ENCODE assay signal across 24 cellular contexts in genomic region chr13:110491869-110492268, GRCh38.
"Had no signal": no experiment of that assay in that cellular context is flagged by ENCODE, and none has a peak within 500 bp of the region (broad histone marks: within the 10 kb centered on the region; RNA-seq: fewer than 3 reads in every experiment).

No MANE protein-coding gene starts in this region.

- H3K36me3 Mint-ChIP-seq: immature natural killer cell; naive thymus-derived CD4-positive, alpha-beta T cell had no signal

- H2AFZ ChIP-seq: neural progenitor cell had no signal

- H3K9me3 ChIP-seq: esophagus squamous epithelium, ovary, psoas muscle, thyroid gland had no signal

- ATAC-seq: effector memory CD8-positive, alpha-beta T cell; left ventricle myocardium superior had no signal

- H3K4me3 Mint-ChIP-seq: effector memory CD8-positive, alpha-beta T cell; immature natural killer cell; naive thymus-derived CD4-positive, alpha-beta T cell; nephron; neural progenitor cell; stimulated activated naive CD8-positive, alpha-beta T cell treated with anti-CD3 and anti-CD28 coated beads, Interleukin-15, amount 100 ng/mL, for 72 hours had no signal

- H3K4me2 ChIP-seq: neural progenitor cell had no signal

- H3K4me3 ChIP-seq: esophagus squamous epithelium, neural progenitor cell, ovary, psoas muscle, skin epidermis, thyroid gland had no signal

- H3K27ac Mint-ChIP-seq: effector memory CD8-positive, alpha-beta T cell; immature natural killer cell; naive thymus-derived CD4-positive, alpha-beta T cell; nephron; neural progenitor cell; stimulated activated naive CD8-positive, alpha-beta T cell treated with anti-CD3 and anti-CD28 coated beads, Interleukin-15, amount 100 ng/mL, for 72 hours had no signal

- H3K9ac ChIP-seq: neural progenitor cell had no signal

- H3K27me3 Mint-ChIP-seq: naive thymus-derived CD4-positive, alpha-beta T cell; stimulated activated naive CD8-positive, alpha-beta T cell treated with anti-CD3 and anti-CD28 coated beads, Interleukin-15, amount 100 ng/mL, for 72 hours had no signal

- H3K36me3 ChIP-seq: ovary had no signal

- H3K9me3 Mint-ChIP-seq: effector memory CD8-positive, alpha-beta T cell; immature natural killer cell; naive thymus-derived CD4-positive, alpha-beta T cell; nephron; neural progenitor cell; stimulated activated naive CD8-positive, alpha-beta T cell treated with anti-CD3 and anti-CD28 coated beads, Interleukin-15, amount 100 ng/mL, for 72 hours had no signal

- H3K27me3 ChIP-seq: esophagus squamous epithelium, neural progenitor cell, ovary, thyroid gland had no signal

- DNase-seq: cortex of kidney; effector memory CD8-positive, alpha-beta T cell; erythroblast; esophagus squamous epithelium; hypothalamus; immature natural killer cell; islet precursor cell; left ventricle myocardium superior; mesendoderm; midbrain; naive thymus-derived CD4-positive, alpha-beta T cell; nucleus accumbens; ovary; psoas muscle; right cardiac atrium; stimulated activated CD4-positive, alpha-beta T cell treated with anti-CD3 and anti-CD28 coated beads, Interleukin-15, amount 100 ng/mL, for 24 hours; stimulated activated CD4-positive, alpha-beta T cell treated with anti-CD3 and anti-CD28 coated beads, Interleukin-4, amount 100 ng/mL, for 1 hour; stimulated activated CD8-positive, alpha-beta memory T cell treated with anti-CD3 and anti-CD28 coated beads, Interleukin-4, amount 100 ng/mL, for 48 hours; stimulated activated naive CD4-positive, alpha-beta T cell; stimulated activated naive CD8-positive, alpha-beta T cell treated with anti-CD3 and anti-CD28 coated beads, Interleukin-15, amount 100 ng/mL, for 72 hours; thyroid gland had no signal

- H3K27ac ChIP-seq: esophagus squamous epithelium, neural progenitor cell, ovary, psoas muscle, skin epidermis, thyroid gland had no signal

- H3K4me1 Mint-ChIP-seq: immature natural killer cell; naive thymus-derived CD4-positive, alpha-beta T cell; stimulated activated naive CD8-positive, alpha-beta T cell treated with anti-CD3 and anti-CD28 coated beads, Interleukin-15, amount 100 ng/mL, for 72 hours had no signal

- H3K4me1 ChIP-seq: esophagus squamous epithelium, psoas muscle, thyroid gland had no signal
